ENCODE assay signal across 8 cellular contexts in genomic region chr2:111946294-111947114, GRCh38. TPM values are rescaled to one million over a fixed set of nuclear protein-coding genes. Genes with fewer than 3 reads are reported as not detected.
DNase-seq lines count a peak whose midpoint lies in the region; ATAC-seq and TF ChIP-seq lines count a peak whose summit lies in the region.

No MANE protein-coding gene starts in this region.

- DNase-seq in GOT3 (lab: John Stamatoyannopoulos, UW) = peak; percentile 18
- peak; percentile 14 for DNase-seq in RPMI8226
- DNase-seq in foreskin fibroblast = peak; percentile 80 to 94
- DNase-seq in putamen (ENCODE audit: low spot score) = peak; percentile 25
- DNase-seq in BE2C = no peak
- DNase-seq in activated CD8-positive, alpha-beta T cell treated with anti-CD3 and anti-CD28 coated beads, Interleukin-2, amount 10 ng/mL, durations not matched to agents 7 days and 5 days = no peak
- no peak for DNase-seq in activated CD8-positive, alpha-beta memory T cell treated with anti-CD3 and anti-CD28 coated beads for 24 hours

- H3K4me3 ChIP-seq in foreskin fibroblast (ENCODE audit: low read depth in 1 of 2, low read length in 2 of 2) = no peak overlapping the region
- no peak overlapping the region for H3K4me3 ChIP-seq in BE2C (ENCODE audit: low read depth, low read length)

- no peak for ATAC-seq in activated CD8-positive, alpha-beta T cell treated with anti-CD3 and anti-CD28 coated beads, Interleukin-2, amount 10 ng/mL, durations not matched to agents 7 days and 5 days
- ATAC-seq in GM21825 (IDR thresholded peaks at IDR 0.05; ENCODE audit: unreplicated experiment) = no peak

- no peaks in the 10 kb centered on the region for H3K27me3 ChIP-seq in BE2C

- CTCF ChIA-PET in activated CD8-positive, alpha-beta T cell treated with anti-CD3 and anti-CD28 coated beads, Interleukin-2, amount 10 ng/mL, durations not matched to agents 7 days and 5 days (lab: Charles Lee) = no interaction called here

- H3K36me3 Mint-ChIP-seq in activated CD8-positive, alpha-beta T cell treated with anti-CD3 and anti-CD28 coated beads, Interleukin-2, amount 10 ng/mL, durations not matched to agents 7 days and 5 days (ENCODE audit: low read depth) = no peaks in the 10 kb centered on the region

- H3K9me3 ChIP-seq in BE2C = no peaks in the 10 kb centered on the region

- POLR2A ChIA-PET in activated CD8-positive, alpha-beta T cell treated with anti-CD3 and anti-CD28 coated beads, Interleukin-2, amount 10 ng/mL, durations not matched to agents 7 days and 5 days (lab: Charles Lee) = no interaction called here

- no peak overlapping the region for H3K4me3 Mint-ChIP-seq in activated CD8-positive, alpha-beta T cell treated with anti-CD3 and anti-CD28 coated beads, Interleukin-2, amount 10 ng/mL, durations not matched to agents 7 days and 5 days

- H3K9me3 Mint-ChIP-seq in activated CD8-positive, alpha-beta T cell treated with anti-CD3 and anti-CD28 coated beads, Interleukin-2, amount 10 ng/mL, durations not matched to agents 7 days and 5 days (ENCODE audit: insufficient read depth) = no peaks in the 10 kb centered on the region

- H3K27me3 Mint-ChIP-seq in activated CD8-positive, alpha-beta T cell treated with anti-CD3 and anti-CD28 coated beads, Interleukin-2, amount 10 ng/mL, durations not matched to agents 7 days and 5 days (ENCODE audit: low read depth) = peaks cover 8% of the 10 kb centered on the region

- no peak overlapping the region for H3K27ac Mint-ChIP-seq in activated CD8-positive, alpha-beta T cell treated with anti-CD3 and anti-CD28 coated beads, Interleukin-2, amount 10 ng/mL, durations not matched to agents 7 days and 5 days

- no peaks in the 10 kb centered on the region for H3K4me1 Mint-ChIP-seq in activated CD8-positive, alpha-beta T cell treated with anti-CD3 and anti-CD28 coated beads, Interleukin-2, amount 10 ng/mL, durations not matched to agents 7 days and 5 days (ENCODE audit: low read depth)

- TF ChIP-seq CTCF in foreskin fibroblast (IDR thresholded peaks at IDR 0.05; ENCODE audit: low read depth, low read length) = no peak
- no peak for TF ChIP-seq CTCF in BE2C (IDR thresholded peaks at IDR 0.05; ENCODE audit: low read depth, low read length)

- no peaks in the 10 kb centered on the region for H3K36me3 ChIP-seq in BE2C

- H3K4me1 ChIP-seq in BE2C = no peaks in the 10 kb centered on the region

RNA-seq across cellular contexts. Expression of gene MERTK, which starts 48.1 kb away (rescaled TPM):
- polyA plus RNA-seq in BE2C (2012; ENCODE audit: insufficient read depth, insufficient read length, low read depth) = 0.73 TPM
- under 1 TPM; 0.10 to 0.21 TPM for total RNA-seq in activated CD8-positive, alpha-beta T cell treated with anti-CD3 and anti-CD28 coated beads, Interleukin-2, amount 10 ng/mL, durations not matched to agents 7 days and 5 days

Comparison
In these comparisons a context has a peak if more than half of its experiments do, and no peak if none do; other contexts are left out.
1. DNase-seq: peak in GOT3 (single experiment), RPMI8226 (single experiment), foreskin fibroblast (2 of 2) and putamen (single experiment); none in BE2C (single experiment), activated CD8-positive, alpha-beta T cell treated with anti-CD3 and anti-CD28 coated beads, Interleukin-2, amount 10 ng/mL, durations not matched to agents 7 days and 5 days (single experiment) and activated CD8-positive, alpha-beta memory T cell treated with anti-CD3 and anti-CD28 coated beads for 24 hours (single experiment).